Comparison of ENCODE assay signal across 26 cellular contexts in the genomic region with DNA sequence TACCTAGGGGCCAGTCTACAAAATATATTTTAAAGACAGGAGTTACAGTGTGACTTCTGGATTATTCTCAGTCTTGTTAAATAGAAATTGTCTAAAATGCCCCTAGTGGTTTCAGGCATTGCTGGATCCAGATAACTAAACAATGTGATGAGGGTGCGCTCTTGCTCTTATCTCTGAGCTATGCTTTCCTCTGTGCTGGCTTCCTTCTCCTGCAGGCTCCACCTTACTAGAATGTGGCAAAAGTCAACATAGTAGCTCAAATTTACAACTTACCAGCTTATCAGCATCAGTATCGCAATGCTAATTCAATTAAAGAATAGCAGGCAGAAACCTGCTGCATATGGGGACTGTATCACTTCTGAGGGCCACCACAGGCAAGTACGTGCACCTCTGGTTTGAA.
"Had no signal": no experiment of that assay in that cellular context is flagged by ENCODE, and none has a peak within 500 bp of the region (broad histone marks: within the 10 kb centered on the region; RNA-seq: fewer than 3 reads in every experiment).

No MANE protein-coding gene starts in this region.

- H3K27ac Mint-ChIP-seq: activated CD4-positive, alpha-beta T cell treated with anti-CD3 and anti-CD28 coated beads for 36 hours; nephron progenitor cell; progenitor cell of endocrine pancreas; T-helper 17 cell; type B pancreatic cell had no signal

- H3K9me3 ChIP-seq: esophagus muscularis mucosa, heart right ventricle, left ventricle myocardium inferior, mucosa of descending colon, ovary, right lobe of liver, thoracic aorta, vagina had no signal

- H3K27ac ChIP-seq: esophagus muscularis mucosa, foreskin keratinocyte, heart right ventricle, left ventricle myocardium inferior, ovary, right lobe of liver, thoracic aorta, vagina had no signal

- DNase-seq: activated CD4-positive, alpha-beta T cell treated with anti-CD3 and anti-CD28 coated beads for 36 hours; activated CD4-positive, alpha-beta T cell treated with anti-CD3 and anti-CD28 coated beads, Interleukin-2, amount 50 U/mL, for 4 hours; activated CD4-positive, CD25-positive, alpha-beta regulatory T cell; activated effector memory CD4-positive, alpha-beta T cell treated with Interleukin-2 at 50 U/mL for 16 hours; activated naive CD4-positive, alpha-beta T cell treated with Interleukin-2 at 50 U/mL for 16 hours; amygdala; caudate nucleus; foreskin keratinocyte; heart right ventricle; left ventricle myocardium inferior; mucosa of descending colon; nephron progenitor cell; ovary; right lobe of liver; stimulated activated CD4-positive, alpha-beta T cell treated with anti-CD3 and anti-CD28 coated beads, Interleukin-12 subunit alpha, Interleukin-12 subunit beta, amount 100 ng/mL, for 4 hours; stimulated activated CD4-positive, alpha-beta T cell treated with anti-CD3 and anti-CD28 coated beads, Interleukin-4, amount 100 ng/mL, for 1 hour; T-helper 17 cell; T1000 had no signal

- FAIRE-seq: islet of Langerhans had no signal

- H3K36me3 ChIP-seq: ovary had no signal

- H3K9me3 Mint-ChIP-seq: stimulated activated naive CD8-positive, alpha-beta T cell treated with anti-CD3 and anti-CD28 coated beads, Interleukin-15, Interleukin-2, amounts not matched to agents 100 ng/mL and 50 ng/mL, for 24 hours; type B pancreatic cell had no signal

- H3K4me1 Mint-ChIP-seq: nephron progenitor cell had no signal

- H3K27me3 ChIP-seq: esophagus muscularis mucosa, foreskin keratinocyte, heart right ventricle, ovary, right lobe of liver, vagina had no signal

- H3K4me1 ChIP-seq: right lobe of liver, vagina had no signal

- ATAC-seq: activated CD4-positive, alpha-beta T cell treated with anti-CD3 and anti-CD28 coated beads for 36 hours; foreskin keratinocyte; mucosa of descending colon; right lobe of liver; T-helper 17 cell had no signal

- H3K4me3 Mint-ChIP-seq: activated CD4-positive, alpha-beta T cell treated with anti-CD3 and anti-CD28 coated beads for 36 hours; nephron progenitor cell; stimulated activated naive CD8-positive, alpha-beta T cell treated with anti-CD3 and anti-CD28 coated beads, Interleukin-15, Interleukin-2, amounts not matched to agents 100 ng/mL and 50 ng/mL, for 24 hours; T-helper 17 cell; type B pancreatic cell had no signal

- H3K4me3 ChIP-seq: esophagus muscularis mucosa, heart right ventricle, left ventricle myocardium inferior, lung, mucosa of descending colon, ovary, right lobe of liver, thoracic aorta, vagina had no signal
